1 cellular context compared by ENCODE assay signal in genomic region chr15:56365075-56365711, GRCh38.
A peak's percentile ranks its signal among the peaks of the same experiment; 100 is the strongest.
TF ChIP-seq lines count a peak whose summit lies in the region.

TEX9 (plus strand) TSS chr15:56365426; CDS start chr15:56365451, 25 bp downstream.

TF ChIP-seq in HepG2, 621 proteins besides CTCF, POLR2A, EP300 and RAD21 (continued from another document and continues in another):
- TF ChIP-seq ARID4A (CRISPR knock-in tag; IDR thresholded peaks at IDR 0.05; ENCODE audit: borderline replicate concordance) (peak; percentile 92), HMGXB4 (CRISPR knock-in tag; IDR thresholded peaks at IDR 0.05; ENCODE audit: borderline replicate concordance in 1 of 2, low read depth in 1 of 2) (peak; percentile 33 to 35; a peak in 1 of 4 replicates), ZFY (CRISPR knock-in tag; IDR thresholded peaks at IDR 0.05) (peak; percentile 50; the same call in 1 of the 2 replicates), PHF21A (CRISPR knock-in tag; IDR thresholded peaks at IDR 0.05) (peak; percentile 39; the same call in 1 of the 2 replicates), PHB2 (IDR thresholded peaks at IDR 0.05; ENCODE audit: partially characterized antibody) (no peak), ZBTB40 (IDR thresholded peaks at IDR 0.05) (no peak), ZBTB40 (CRISPR knock-in tag; IDR thresholded peaks at IDR 0.05) (peak; percentile 46; the same call in 1 of the 2 replicates), GATAD2A (CRISPR knock-in tag; IDR thresholded peaks at IDR 0.05) (peak; percentile 28; the same call in 1 of the 2 replicates), ZSCAN21 (CRISPR knock-in tag; IDR thresholded peaks at IDR 0.05; ENCODE audit: borderline replicate concordance) (0 out of 2 replicates have a peak, but pooled peaks have one; percentile 49), REST (IDR thresholded peaks at IDR 0.05; ENCODE audit: borderline replicate concordance in 1 of 2, low read depth in 1 of 2, low read length in 2 of 2) (peak in 1 of 2 experiments; percentile 36; a peak in 1 of 4 replicates), ZNF350 (CRISPR knock-in tag; IDR thresholded peaks at IDR 0.05; ENCODE audit: borderline replicate concordance, low read depth) (peak; percentile 62; the same call in 1 of the 2 replicates), GATA4 (IDR thresholded peaks at IDR 0.05; ENCODE audit: borderline replicate concordance, low read depth) (0 out of 2 replicates have a peak, but pooled peaks have one; percentile 14), MEIS2 (CRISPR knock-in tag; IDR thresholded peaks at IDR 0.05) (0 out of 2 replicates have a peak, but pooled peaks have one; percentile 46), RFX1 (IDR thresholded peaks at IDR 0.05) (peak; percentile 80), TGIF2 (CRISPR knock-in tag; IDR thresholded peaks at IDR 0.05) (peak; percentile 37; the same call in 1 of the 2 replicates), DRAP1 (CRISPR knock-in tag; IDR thresholded peaks at IDR 0.05) (peak; percentile 24; the same call in 1 of the 2 replicates), IKZF5 (CRISPR knock-in tag; IDR thresholded peaks at IDR 0.05) (0 out of 2 replicates have a peak, but pooled peaks have one; percentile 36), JDP2 (CRISPR knock-in tag; IDR thresholded peaks at IDR 0.05; ENCODE audit: borderline replicate concordance) (no peak), SIN3A (IDR thresholded peaks at IDR 0.05; ENCODE audit: borderline replicate concordance, low read depth, low read length) (peak; percentile 86; the same call in 1 of the 2 replicates), ZNF598 (CRISPR knock-in tag; IDR thresholded peaks at IDR 0.05; ENCODE audit: borderline replicate concordance) (0 out of 2 replicates have a peak, but pooled peaks have one; percentile 38), ZNF564 (CRISPR knock-in tag; IDR thresholded peaks at IDR 0.05) (peak; percentile 62; the same call in 1 of the 2 replicates), KLF16 (CRISPR knock-in tag; IDR thresholded peaks at IDR 0.05) (peak in 1 of 2 experiments; percentile 86; a peak in 2 of 4 replicates), RFXAP (CRISPR knock-in tag; IDR thresholded peaks at IDR 0.05; ENCODE audit: borderline replicate concordance) (peak; percentile 34; the same call in 1 of the 2 replicates), ZNF740 (CRISPR knock-in tag; IDR thresholded peaks at IDR 0.05) (no peak), RELA (CRISPR knock-in tag; IDR thresholded peaks at IDR 0.05) (0 out of 2 replicates have a peak, but pooled peaks have one; percentile 27), MEF2D (CRISPR knock-in tag; IDR thresholded peaks at IDR 0.05) (0 out of 2 replicates have a peak, but pooled peaks have one; percentile 38), HNRNPLL (IDR thresholded peaks at IDR 0.05; ENCODE audit: low read depth, low read length, poor library complexity, severe bottlenecking) (peak; percentile 97), SOX5 (CRISPR knock-in tag; IDR thresholded peaks at IDR 0.05; ENCODE audit: borderline replicate concordance) (peak; percentile 24; the same call in 1 of the 2 replicates), ZNF710 (CRISPR knock-in tag; IDR thresholded peaks at IDR 0.05; ENCODE audit: borderline replicate concordance) (peak; percentile 50; the same call in 1 of the 2 replicates), ZNF724P (CRISPR knock-in tag; IDR thresholded peaks at IDR 0.05; ENCODE audit: borderline replicate concordance) (0 out of 2 replicates have a peak, but pooled peaks have one; percentile 33), RXRA (CRISPR knock-in tag; IDR thresholded peaks at IDR 0.05) (0 out of 2 replicates have a peak, but pooled peaks have one; percentile 57)
